Comparison of ENCODE assay signal across 39 cellular contexts in the genomic region with DNA sequence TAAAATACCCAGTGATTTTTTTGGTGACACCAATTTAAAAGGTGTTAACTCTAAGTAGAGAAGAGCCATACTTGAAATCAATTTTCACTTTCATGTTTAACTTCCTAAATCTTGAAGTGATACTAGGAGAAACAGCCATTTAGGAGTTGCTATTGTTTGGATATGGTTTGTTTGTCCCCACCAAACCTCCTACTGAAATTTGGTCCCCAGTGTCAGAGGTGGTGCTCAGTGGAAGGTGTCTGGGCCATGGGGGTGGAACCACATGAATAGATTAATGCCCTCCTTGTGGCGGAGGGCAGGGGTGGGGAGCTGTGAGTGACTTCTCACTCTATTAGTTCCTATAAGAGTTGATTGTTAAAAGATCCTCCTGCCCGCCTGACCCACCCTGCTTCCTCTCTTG.
"Had no signal": no experiment of that assay in that cellular context is flagged by ENCODE, and none has a peak within 500 bp of the region (broad histone marks: within the 10 kb centered on the region; RNA-seq: fewer than 3 reads in every experiment).

No MANE protein-coding gene starts in this region.

- H3K9me3 Mint-ChIP-seq: activated CD4-positive, alpha-beta memory T cell treated with anti-CD3 and anti-CD28 coated beads for 36 hours; activated CD4-positive, alpha-beta T cell treated with anti-CD3 and anti-CD28 coated beads, Interleukin-2, amount 10 ng/mL, durations not matched to agents 24 days and 14 days; activated naive CD4-positive, alpha-beta T cell treated with anti-CD3 and anti-CD28 coated beads for 36 hours; activated naive CD4-positive, alpha-beta T cell treated with anti-CD3 and anti-CD28 coated beads, Interleukin-2, amount 50 U/mL, for 24 hours; activated naive CD8-positive, alpha-beta T cell treated with anti-CD3 and anti-CD28 coated beads for 36 hours; activated naive CD8-positive, alpha-beta T cell treated with anti-CD3 and anti-CD28 coated beads, Interleukin-2, amount 50 U/mL, for 24 hours; activated T-helper 1 cell treated with anti-CD3 and anti-CD28 coated beads, Interleukin-12 subunit alpha, Interleukin-12 subunit beta, Interleukin-2, Interleukin-4 antibody, amounts not matched to agents 30 ng/mL and 10 ng/mL and 1 ng/mL, durations not matched to agents 14 hours and 24 hours and 36 hours; activated T-helper 2 cell treated with anti-CD3 and anti-CD28 coated beads, Interferon-gamma antibody, Interleukin-2, Interleukin-4, amounts not matched to agents 10 μg/mL and 5 μg/mL and 100 μg/mL, durations not matched to agents 14 hours and 24 hours and 36 hours; effector memory CD8-positive, alpha-beta T cell; T-helper 2 cell treated with Interferon-gamma antibody and Interleukin-4, amounts not matched to agents 5 μg/mL and 100 μg/mL, for 36 hours had no signal

- H3K36me3 Mint-ChIP-seq: activated CD4-positive, alpha-beta memory T cell treated with anti-CD3 and anti-CD28 coated beads for 36 hours; activated CD8-positive, alpha-beta memory T cell treated with anti-CD3 and anti-CD28 coated beads, Interleukin-2, amount 10 ng/mL, durations not matched to agents 7 days and 5 days; activated naive CD4-positive, alpha-beta T cell treated with anti-CD3 and anti-CD28 coated beads, Interleukin-2, amount 50 U/mL, for 24 hours; activated naive CD8-positive, alpha-beta T cell treated with anti-CD3 and anti-CD28 coated beads for 36 hours had no signal

- H3K27me3 ChIP-seq: adrenal gland, body of pancreas, esophagus squamous epithelium had no signal

- H3K9me3 ChIP-seq: adrenal gland, body of pancreas, esophagus squamous epithelium, gastroesophageal sphincter had no signal

- H3K36me3 ChIP-seq: adrenal gland, esophagus squamous epithelium, gastroesophageal sphincter, WERI-Rb-1 had no signal

- H3K4me3 Mint-ChIP-seq: activated CD4-positive, alpha-beta memory T cell treated with anti-CD3 and anti-CD28 coated beads for 36 hours; activated CD4-positive, alpha-beta T cell treated with anti-CD3 and anti-CD28 coated beads for 36 hours; activated CD4-positive, alpha-beta T cell treated with anti-CD3 and anti-CD28 coated beads, Interleukin-2, amount 10 ng/mL, durations not matched to agents 24 days and 14 days; activated CD8-positive, alpha-beta memory T cell treated with anti-CD3 and anti-CD28 coated beads, Interleukin-2, amount 10 ng/mL, durations not matched to agents 7 days and 5 days; activated CD8-positive, alpha-beta T cell treated with anti-CD3 and anti-CD28 coated beads, Interleukin-2, amount 10 ng/mL, durations not matched to agents 7 days and 5 days; activated naive CD4-positive, alpha-beta T cell treated with anti-CD3 and anti-CD28 coated beads for 36 hours; activated naive CD4-positive, alpha-beta T cell treated with anti-CD3 and anti-CD28 coated beads, Interleukin-2, amount 50 U/mL, for 24 hours; activated naive CD8-positive, alpha-beta T cell treated with anti-CD3 and anti-CD28 coated beads for 36 hours; activated naive CD8-positive, alpha-beta T cell treated with anti-CD3 and anti-CD28 coated beads, Interleukin-2, amount 50 U/mL, for 24 hours; activated T-helper 1 cell treated with anti-CD3 and anti-CD28 coated beads, Interleukin-12 subunit alpha, Interleukin-12 subunit beta, Interleukin-2, Interleukin-4 antibody, amounts not matched to agents 30 ng/mL and 10 ng/mL and 1 ng/mL, durations not matched to agents 14 hours and 24 hours and 36 hours; effector memory CD8-positive, alpha-beta T cell; T-helper 17 cell; T-helper 2 cell treated with Interferon-gamma antibody and Interleukin-4, amounts not matched to agents 5 μg/mL and 100 μg/mL, for 36 hours had no signal

- H3K4me1 Mint-ChIP-seq: activated CD4-positive, alpha-beta T cell treated with anti-CD3 and anti-CD28 coated beads for 36 hours; activated CD4-positive, alpha-beta T cell treated with anti-CD3 and anti-CD28 coated beads, Interleukin-2, amount 10 ng/mL, durations not matched to agents 24 days and 14 days; activated CD8-positive, alpha-beta memory T cell treated with anti-CD3 and anti-CD28 coated beads, Interleukin-2, amount 10 ng/mL, durations not matched to agents 7 days and 5 days; activated naive CD4-positive, alpha-beta T cell treated with anti-CD3 and anti-CD28 coated beads, Interleukin-2, amount 50 U/mL, for 24 hours; activated naive CD8-positive, alpha-beta T cell treated with anti-CD3 and anti-CD28 coated beads for 36 hours; activated naive CD8-positive, alpha-beta T cell treated with anti-CD3 and anti-CD28 coated beads, Interleukin-2, amount 50 U/mL, for 24 hours; T-helper 17 cell had no signal

- ATAC-seq: activated CD4-positive, alpha-beta T cell treated with anti-CD3 and anti-CD28 coated beads for 36 hours; activated CD8-positive, alpha-beta memory T cell treated with anti-CD3 and anti-CD28 coated beads, Interleukin-2, amount 10 ng/mL, durations not matched to agents 7 days and 5 days; activated CD8-positive, alpha-beta T cell treated with anti-CD3 and anti-CD28 coated beads, Interleukin-2, amount 10 ng/mL, durations not matched to agents 7 days and 5 days; activated naive CD8-positive, alpha-beta T cell treated with anti-CD3 and anti-CD28 coated beads, Interleukin-2, amount 50 U/mL, for 24 hours; body of pancreas; effector memory CD8-positive, alpha-beta T cell; gastroesophageal sphincter; T-helper 17 cell had no signal

- H3K27me3 Mint-ChIP-seq: activated CD4-positive, alpha-beta T cell treated with anti-CD3 and anti-CD28 coated beads for 36 hours; activated CD4-positive, alpha-beta T cell treated with anti-CD3 and anti-CD28 coated beads, Interleukin-2, amount 10 ng/mL, durations not matched to agents 24 days and 14 days; activated naive CD8-positive, alpha-beta T cell treated with anti-CD3 and anti-CD28 coated beads for 36 hours had no signal

- H3K4me1 ChIP-seq: body of pancreas, esophagus squamous epithelium, gastroesophageal sphincter had no signal

- H3K4me3 ChIP-seq: adrenal gland, body of pancreas, esophagus squamous epithelium, gastroesophageal sphincter had no signal

- DNase-seq: activated CD4-positive, alpha-beta memory T cell treated with anti-CD3 and anti-CD28 coated beads for 36 hours; activated CD4-positive, alpha-beta T cell treated with anti-CD3 and anti-CD28 coated beads for 36 hours; activated CD4-positive, alpha-beta T cell treated with anti-CD3 and anti-CD28 coated beads, Interleukin-2, amount 10 ng/mL, durations not matched to agents 24 days and 14 days; activated CD4-positive, CD25-positive, alpha-beta regulatory T cell; activated CD4-positive, CD25-positive, alpha-beta regulatory T cell treated with anti-CD3 and anti-CD28 coated beads, Interleukin-2, amount 50 U/mL, for 72 hours; activated CD8-positive, alpha-beta memory T cell treated with anti-CD3 and anti-CD28 coated beads, Interleukin-2, amount 10 ng/mL, durations not matched to agents 7 days and 5 days; activated CD8-positive, alpha-beta memory T cell treated with anti-CD3 and anti-CD28 coated beads, Interleukin-2, amount 50 U/mL, for 4 hours; activated CD8-positive, alpha-beta T cell treated with anti-CD3 and anti-CD28 coated beads, Interleukin-2, amount 10 ng/mL, durations not matched to agents 7 days and 5 days; activated effector memory CD4-positive, alpha-beta T cell treated with anti-CD3 and anti-CD28 coated beads, Interleukin-2, amount 50 U/mL, for 16 hours; activated naive CD4-positive, alpha-beta T cell treated with anti-CD3 and anti-CD28 coated beads for 36 hours; activated naive CD8-positive, alpha-beta T cell treated with anti-CD3 and anti-CD28 coated beads for 36 hours; activated naive CD8-positive, alpha-beta T cell treated with anti-CD3 and anti-CD28 coated beads, Interleukin-2, amount 50 U/mL, for 24 hours; activated T-cell treated with anti-CD3 and anti-CD28 coated beads, Interleukin-2, amount 50 U/mL, for 1 hour; activated T-cell treated with anti-CD3 and anti-CD28 coated beads, Interleukin-2, amount 50 U/mL, for 48 hours; adrenal gland; amygdala; aorta; body of pancreas; caudate nucleus; cortex of kidney; dermis blood vessel endothelial cell; effector CD4-positive, alpha-beta T cell; effector memory CD8-positive, alpha-beta T cell; esophagus squamous epithelium; foreskin melanocyte; head of caudate nucleus; T-helper 1 cell; T-helper 17 cell; T1000; WERI-Rb-1 had no signal

- H3K27ac Mint-ChIP-seq: activated CD4-positive, alpha-beta memory T cell treated with anti-CD3 and anti-CD28 coated beads for 36 hours; activated CD4-positive, alpha-beta T cell treated with anti-CD3 and anti-CD28 coated beads for 36 hours; activated CD4-positive, alpha-beta T cell treated with anti-CD3 and anti-CD28 coated beads, Interleukin-2, amount 10 ng/mL, durations not matched to agents 24 days and 14 days; activated CD8-positive, alpha-beta memory T cell treated with anti-CD3 and anti-CD28 coated beads, Interleukin-2, amount 10 ng/mL, durations not matched to agents 7 days and 5 days; activated CD8-positive, alpha-beta T cell treated with anti-CD3 and anti-CD28 coated beads, Interleukin-2, amount 10 ng/mL, durations not matched to agents 7 days and 5 days; activated naive CD4-positive, alpha-beta T cell treated with anti-CD3 and anti-CD28 coated beads for 36 hours; activated naive CD4-positive, alpha-beta T cell treated with anti-CD3 and anti-CD28 coated beads, Interleukin-2, amount 50 U/mL, for 24 hours; activated naive CD8-positive, alpha-beta T cell treated with anti-CD3 and anti-CD28 coated beads for 36 hours; activated naive CD8-positive, alpha-beta T cell treated with anti-CD3 and anti-CD28 coated beads, Interleukin-2, amount 50 U/mL, for 24 hours; activated T-helper 1 cell treated with anti-CD3 and anti-CD28 coated beads, Interleukin-12 subunit alpha, Interleukin-12 subunit beta, Interleukin-2, Interleukin-4 antibody, amounts not matched to agents 30 ng/mL and 10 ng/mL and 1 ng/mL, durations not matched to agents 14 hours and 24 hours and 36 hours; activated T-helper 2 cell treated with anti-CD3 and anti-CD28 coated beads, Interferon-gamma antibody, Interleukin-2, Interleukin-4, amounts not matched to agents 10 μg/mL and 5 μg/mL and 100 μg/mL, durations not matched to agents 14 hours and 24 hours and 36 hours; effector memory CD8-positive, alpha-beta T cell; T-helper 17 cell; T-helper 2 cell treated with Interferon-gamma antibody and Interleukin-4, amounts not matched to agents 5 μg/mL and 100 μg/mL, for 36 hours had no signal

- H3K27ac ChIP-seq: adrenal gland, body of pancreas, epithelial cell of prostate, esophagus squamous epithelium, gastroesophageal sphincter, WERI-Rb-1 had no signal

- FAIRE-seq: colon, endometrium, endothelial cell of umbilical vein had no signal
